1 cellular context compared by ENCODE assay signal in genomic region chr7:7237201-7237977, GRCh38.
TF ChIP-seq lines count a peak whose summit lies in the region.

No MANE protein-coding gene starts in this region.

TF ChIP-seq in K562, 482 proteins besides CTCF, POLR2A, EP300 and RAD21 (continued from another document):
- TF ChIP-seq PBX2 (CRISPR knock-in tag; IDR thresholded peaks at IDR 0.05; ENCODE audit: low read depth) = no peak
- peak; percentile 45 for TF ChIP-seq PBX2 (tag; conservative IDR thresholded peaks at IDR 0.05; ENCODE audit: low read depth)
- TF ChIP-seq ZNF449 (CRISPR knock-in tag; IDR thresholded peaks at IDR 0.05) = no peak
- TF ChIP-seq PRMT5 (CRISPR knock-in tag; IDR thresholded peaks at IDR 0.05) = no peak
- peak; percentile 15 for TF ChIP-seq MEIS2 (IDR thresholded peaks at IDR 0.05; ENCODE audit: partially characterized antibody)
